1 cellular context compared by ENCODE assay signal in the genomic region with DNA sequence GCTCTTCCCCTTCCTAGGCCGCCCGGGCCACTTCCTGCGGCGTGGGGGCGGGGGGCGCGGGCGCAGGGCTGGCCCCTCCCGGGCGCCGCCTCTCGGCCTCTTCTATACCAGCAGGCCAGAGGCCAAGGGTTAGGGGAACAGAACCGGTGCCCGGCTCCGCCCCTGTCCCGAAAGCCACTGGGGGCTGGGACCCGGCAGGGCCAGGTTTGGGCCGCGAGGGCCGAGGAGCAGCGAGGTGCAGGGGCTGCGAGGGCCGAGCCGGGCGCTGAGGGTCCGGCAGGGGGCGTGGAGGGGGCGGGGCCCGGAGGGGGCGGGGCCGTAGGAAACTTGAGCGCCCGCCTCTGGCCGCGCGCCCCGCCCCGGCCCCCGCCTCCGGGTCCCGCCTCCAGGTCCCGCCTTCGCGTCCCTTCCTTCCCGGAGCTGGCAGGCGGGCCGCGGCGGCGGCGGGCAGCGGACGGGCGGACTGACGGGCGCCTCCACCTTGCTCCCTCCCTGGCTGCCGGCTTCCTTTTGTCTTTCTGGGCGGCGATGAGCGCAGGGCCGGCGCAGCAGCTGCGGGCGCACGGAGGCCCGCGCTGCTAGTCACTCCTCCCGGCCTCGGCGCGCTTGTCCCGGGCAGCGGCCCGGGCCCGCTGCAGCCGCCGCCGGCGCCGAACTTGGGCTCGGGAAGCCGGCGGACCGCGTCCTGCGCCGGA.
A peak's percentile ranks its signal among the peaks of the same experiment; 100 is the strongest.
TF ChIP-seq lines count a peak whose summit lies in the region.

A gene (plus strand): TSS at position 426 of the 695 bp plus-strand sequence. CDS start 116,854 bp downstream, outside the sequence.

TF ChIP-seq in HepG2, 621 proteins besides CTCF, POLR2A, EP300 and RAD21 (continued from another document and continues in another):
- TF ChIP-seq, protein P1, sequence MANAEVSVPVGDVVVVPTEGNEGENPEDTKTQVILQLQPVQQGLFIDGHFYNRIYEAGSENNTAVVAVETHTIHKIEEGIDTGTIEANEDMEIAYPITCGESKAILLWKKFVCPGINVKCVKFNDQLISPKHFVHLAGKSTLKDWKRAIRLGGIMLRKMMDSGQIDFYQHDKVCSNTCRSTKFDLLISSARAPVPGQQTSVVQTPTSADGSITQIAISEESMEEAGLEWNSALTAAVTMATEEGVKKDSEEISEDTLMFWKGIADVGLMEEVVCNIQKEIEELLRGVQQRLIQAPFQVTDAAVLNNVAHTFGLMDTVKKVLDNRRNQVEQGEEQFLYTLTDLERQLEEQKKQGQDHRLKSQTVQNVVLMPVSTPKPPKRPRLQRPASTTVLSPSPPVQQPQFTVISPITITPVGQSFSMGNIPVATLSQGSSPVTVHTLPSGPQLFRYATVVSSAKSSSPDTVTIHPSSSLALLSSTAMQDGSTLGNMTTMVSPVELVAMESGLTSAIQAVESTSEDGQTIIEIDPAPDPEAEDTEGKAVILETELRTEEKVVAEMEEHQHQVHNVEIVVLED (CRISPR knock-in tag; IDR thresholded peaks at IDR 0.05; ENCODE audit: borderline replicate concordance) = no peak; the same call in 1 of the 2 replicates
- TF ChIP-seq ZNF205 (CRISPR knock-in tag; IDR thresholded peaks at IDR 0.05) (no peak), FOXJ3 (CRISPR knock-in tag; IDR thresholded peaks at IDR 0.05; ENCODE audit: borderline replicate concordance) (no peak), MYNN (CRISPR knock-in tag; IDR thresholded peaks at IDR 0.05; ENCODE audit: low read depth) (no peak), NRL (CRISPR knock-in tag; IDR thresholded peaks at IDR 0.05; ENCODE audit: borderline replicate concordance) (no peak), CREB1 (IDR thresholded peaks at IDR 0.05) (no peak), CREB1 (CRISPR knock-in tag; IDR thresholded peaks at IDR 0.05) (no peak), ZNF737 (CRISPR knock-in tag; IDR thresholded peaks at IDR 0.05; ENCODE audit: borderline replicate concordance) (no peak), BHLHE40 (IDR thresholded peaks at IDR 0.05; ENCODE audit: low read length) (no peak), MATR3 (CRISPR knock-in tag; IDR thresholded peaks at IDR 0.05) (no peak), ZNF333 (CRISPR knock-in tag; IDR thresholded peaks at IDR 0.05; ENCODE audit: borderline replicate concordance) (no peak), FOXM1 (CRISPR knock-in tag; IDR thresholded peaks at IDR 0.05) (no peak), JARID2 (CRISPR knock-in tag; IDR thresholded peaks at IDR 0.05; ENCODE audit: insufficient replicate concordance) (no peak), HDAC2 (CRISPR knock-in tag; IDR thresholded peaks at IDR 0.05) (peak; percentile 82), ZNF30 (CRISPR knock-in tag; IDR thresholded peaks at IDR 0.05) (no peak), ZNF446 (CRISPR knock-in tag; IDR thresholded peaks at IDR 0.05) (no peak), ZSCAN12 (CRISPR knock-in tag; IDR thresholded peaks at IDR 0.05) (no peak)
- TF ChIP-seq, protein P2, sequence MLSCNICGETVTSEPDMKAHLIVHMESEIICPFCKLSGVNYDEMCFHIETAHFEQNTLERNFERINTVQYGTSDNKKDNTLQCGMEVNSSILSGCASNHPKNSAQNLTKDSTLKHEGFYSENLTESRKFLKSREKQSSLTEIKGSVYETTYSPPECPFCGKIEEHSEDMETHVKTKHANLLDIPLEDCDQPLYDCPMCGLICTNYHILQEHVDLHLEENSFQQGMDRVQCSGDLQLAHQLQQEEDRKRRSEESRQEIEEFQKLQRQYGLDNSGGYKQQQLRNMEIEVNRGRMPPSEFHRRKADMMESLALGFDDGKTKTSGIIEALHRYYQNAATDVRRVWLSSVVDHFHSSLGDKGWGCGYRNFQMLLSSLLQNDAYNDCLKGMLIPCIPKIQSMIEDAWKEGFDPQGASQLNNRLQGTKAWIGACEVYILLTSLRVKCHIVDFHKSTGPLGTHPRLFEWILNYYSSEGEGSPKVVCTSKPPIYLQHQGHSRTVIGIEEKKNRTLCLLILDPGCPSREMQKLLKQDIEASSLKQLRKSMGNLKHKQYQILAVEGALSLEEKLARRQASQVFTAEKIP (CRISPR knock-in tag; IDR thresholded peaks at IDR 0.05; ENCODE audit: borderline replicate concordance) = no peak
- TF ChIP-seq, protein P3, sequence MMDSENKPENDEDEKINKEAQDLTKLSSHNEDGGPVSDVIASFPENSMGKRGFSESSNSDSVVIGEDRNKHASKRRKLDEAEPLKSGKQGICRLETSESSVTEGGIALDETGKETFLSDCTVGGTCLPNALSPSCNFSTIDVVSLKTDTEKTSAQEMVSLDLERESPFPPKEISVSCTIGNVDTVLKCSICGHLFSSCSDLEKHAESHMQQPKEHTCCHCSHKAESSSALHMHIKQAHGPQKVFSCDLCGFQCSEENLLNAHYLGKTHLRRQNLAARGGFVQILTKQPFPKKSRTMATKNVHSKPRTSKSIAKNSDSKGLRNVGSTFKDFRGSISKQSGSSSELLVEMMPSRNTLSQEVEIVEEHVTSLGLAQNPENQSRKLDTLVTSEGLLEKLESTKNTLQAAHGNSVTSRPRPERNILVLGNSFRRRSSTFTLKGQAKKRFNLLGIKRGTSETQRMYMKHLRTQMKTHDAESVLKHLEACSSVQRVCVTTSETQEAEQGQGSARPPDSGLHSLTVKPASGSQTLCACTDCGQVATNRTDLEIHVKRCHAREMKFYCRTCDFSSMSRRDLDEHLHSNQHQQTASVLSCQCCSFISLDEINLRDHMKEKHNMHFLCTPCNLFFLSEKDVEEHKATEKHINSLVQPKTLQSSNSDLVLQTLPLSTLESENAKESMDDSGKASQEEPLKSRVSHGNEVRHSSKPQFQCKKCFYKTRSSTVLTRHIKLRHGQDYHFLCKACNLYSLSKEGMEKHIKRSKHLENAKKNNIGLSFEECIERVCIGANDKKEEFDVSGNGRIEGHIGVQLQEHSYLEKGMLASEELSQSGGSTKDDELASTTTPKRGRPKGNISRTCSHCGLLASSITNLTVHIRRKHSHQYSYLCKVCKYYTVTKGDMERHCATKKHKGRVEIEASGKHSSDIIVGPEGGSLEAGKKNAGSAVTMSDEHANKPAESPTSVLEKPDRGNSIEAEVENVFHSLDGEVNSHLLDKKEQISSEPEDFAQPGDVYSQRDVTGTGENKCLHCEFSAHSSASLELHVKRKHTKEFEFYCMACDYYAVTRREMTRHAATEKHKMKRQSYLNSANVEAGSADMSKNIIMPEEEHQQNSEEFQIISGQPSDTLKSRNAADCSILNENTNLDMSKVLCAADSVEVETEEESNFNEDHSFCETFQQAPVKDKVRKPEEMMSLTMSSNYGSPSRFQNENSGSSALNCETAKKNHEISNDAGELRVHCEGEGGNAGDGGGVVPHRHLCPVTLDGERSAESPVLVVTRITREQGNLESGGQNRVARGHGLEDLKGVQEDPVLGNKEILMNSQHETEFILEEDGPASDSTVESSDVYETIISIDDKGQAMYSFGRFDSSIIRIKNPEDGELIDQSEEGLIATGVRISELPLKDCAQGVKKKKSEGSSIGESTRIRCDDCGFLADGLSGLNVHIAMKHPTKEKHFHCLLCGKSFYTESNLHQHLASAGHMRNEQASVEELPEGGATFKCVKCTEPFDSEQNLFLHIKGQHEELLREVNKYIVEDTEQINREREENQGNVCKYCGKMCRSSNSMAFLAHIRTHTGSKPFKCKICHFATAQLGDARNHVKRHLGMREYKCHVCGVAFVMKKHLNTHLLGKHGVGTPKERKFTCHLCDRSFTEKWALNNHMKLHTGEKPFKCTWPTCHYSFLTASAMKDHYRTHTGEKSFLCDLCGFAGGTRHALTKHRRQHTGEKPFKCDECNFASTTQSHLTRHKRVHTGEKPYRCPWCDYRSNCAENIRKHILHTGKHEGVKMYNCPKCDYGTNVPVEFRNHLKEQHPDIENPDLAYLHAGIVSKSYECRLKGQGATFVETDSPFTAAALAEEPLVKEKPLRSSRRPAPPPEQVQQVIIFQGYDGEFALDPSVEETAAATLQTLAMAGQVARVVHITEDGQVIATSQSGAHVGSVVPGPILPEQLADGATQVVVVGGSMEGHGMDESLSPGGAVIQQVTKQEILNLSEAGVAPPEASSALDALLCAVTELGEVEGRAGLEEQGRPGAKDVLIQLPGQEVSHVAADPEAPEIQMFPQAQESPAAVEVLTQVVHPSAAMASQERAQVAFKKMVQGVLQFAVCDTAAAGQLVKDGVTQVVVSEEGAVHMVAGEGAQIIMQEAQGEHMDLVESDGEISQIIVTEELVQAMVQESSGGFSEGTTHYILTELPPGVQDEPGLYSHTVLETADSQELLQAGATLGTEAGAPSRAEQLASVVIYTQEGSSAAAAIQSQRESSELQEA (CRISPR knock-in tag; IDR thresholded peaks at IDR 0.05; ENCODE audit: not compliant biosample characterization) = no peak
- TF ChIP-seq, protein P4, sequence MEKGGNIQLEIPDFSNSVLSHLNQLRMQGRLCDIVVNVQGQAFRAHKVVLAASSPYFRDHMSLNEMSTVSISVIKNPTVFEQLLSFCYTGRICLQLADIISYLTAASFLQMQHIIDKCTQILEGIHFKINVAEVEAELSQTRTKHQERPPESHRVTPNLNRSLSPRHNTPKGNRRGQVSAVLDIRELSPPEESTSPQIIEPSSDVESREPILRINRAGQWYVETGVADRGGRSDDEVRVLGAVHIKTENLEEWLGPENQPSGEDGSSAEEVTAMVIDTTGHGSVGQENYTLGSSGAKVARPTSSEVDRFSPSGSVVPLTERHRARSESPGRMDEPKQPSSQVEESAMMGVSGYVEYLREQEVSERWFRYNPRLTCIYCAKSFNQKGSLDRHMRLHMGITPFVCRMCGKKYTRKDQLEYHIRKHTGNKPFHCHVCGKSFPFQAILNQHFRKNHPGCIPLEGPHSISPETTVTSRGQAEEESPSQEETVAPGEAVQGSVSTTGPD (CRISPR knock-in tag; IDR thresholded peaks at IDR 0.05) = no peak
- TF ChIP-seq, protein P5, sequence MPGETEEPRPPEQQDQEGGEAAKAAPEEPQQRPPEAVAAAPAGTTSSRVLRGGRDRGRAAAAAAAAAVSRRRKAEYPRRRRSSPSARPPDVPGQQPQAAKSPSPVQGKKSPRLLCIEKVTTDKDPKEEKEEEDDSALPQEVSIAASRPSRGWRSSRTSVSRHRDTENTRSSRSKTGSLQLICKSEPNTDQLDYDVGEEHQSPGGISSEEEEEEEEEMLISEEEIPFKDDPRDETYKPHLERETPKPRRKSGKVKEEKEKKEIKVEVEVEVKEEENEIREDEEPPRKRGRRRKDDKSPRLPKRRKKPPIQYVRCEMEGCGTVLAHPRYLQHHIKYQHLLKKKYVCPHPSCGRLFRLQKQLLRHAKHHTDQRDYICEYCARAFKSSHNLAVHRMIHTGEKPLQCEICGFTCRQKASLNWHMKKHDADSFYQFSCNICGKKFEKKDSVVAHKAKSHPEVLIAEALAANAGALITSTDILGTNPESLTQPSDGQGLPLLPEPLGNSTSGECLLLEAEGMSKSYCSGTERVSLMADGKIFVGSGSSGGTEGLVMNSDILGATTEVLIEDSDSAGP (CRISPR knock-in tag; IDR thresholded peaks at IDR 0.05; ENCODE audit: borderline replicate concordance) = no peak
- TF ChIP-seq, protein P6, sequence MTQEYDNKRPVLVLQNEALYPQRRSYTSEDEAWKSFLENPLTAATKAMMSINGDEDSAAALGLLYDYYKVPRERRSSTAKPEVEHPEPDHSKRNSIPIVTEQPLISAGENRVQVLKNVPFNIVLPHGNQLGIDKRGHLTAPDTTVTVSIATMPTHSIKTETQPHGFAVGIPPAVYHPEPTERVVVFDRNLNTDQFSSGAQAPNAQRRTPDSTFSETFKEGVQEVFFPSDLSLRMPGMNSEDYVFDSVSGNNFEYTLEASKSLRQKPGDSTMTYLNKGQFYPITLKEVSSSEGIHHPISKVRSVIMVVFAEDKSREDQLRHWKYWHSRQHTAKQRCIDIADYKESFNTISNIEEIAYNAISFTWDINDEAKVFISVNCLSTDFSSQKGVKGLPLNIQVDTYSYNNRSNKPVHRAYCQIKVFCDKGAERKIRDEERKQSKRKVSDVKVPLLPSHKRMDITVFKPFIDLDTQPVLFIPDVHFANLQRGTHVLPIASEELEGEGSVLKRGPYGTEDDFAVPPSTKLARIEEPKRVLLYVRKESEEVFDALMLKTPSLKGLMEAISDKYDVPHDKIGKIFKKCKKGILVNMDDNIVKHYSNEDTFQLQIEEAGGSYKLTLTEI (CRISPR knock-in tag; conservative IDR thresholded peaks at IDR 0.05) = no peak
- TF ChIP-seq, protein P7, sequence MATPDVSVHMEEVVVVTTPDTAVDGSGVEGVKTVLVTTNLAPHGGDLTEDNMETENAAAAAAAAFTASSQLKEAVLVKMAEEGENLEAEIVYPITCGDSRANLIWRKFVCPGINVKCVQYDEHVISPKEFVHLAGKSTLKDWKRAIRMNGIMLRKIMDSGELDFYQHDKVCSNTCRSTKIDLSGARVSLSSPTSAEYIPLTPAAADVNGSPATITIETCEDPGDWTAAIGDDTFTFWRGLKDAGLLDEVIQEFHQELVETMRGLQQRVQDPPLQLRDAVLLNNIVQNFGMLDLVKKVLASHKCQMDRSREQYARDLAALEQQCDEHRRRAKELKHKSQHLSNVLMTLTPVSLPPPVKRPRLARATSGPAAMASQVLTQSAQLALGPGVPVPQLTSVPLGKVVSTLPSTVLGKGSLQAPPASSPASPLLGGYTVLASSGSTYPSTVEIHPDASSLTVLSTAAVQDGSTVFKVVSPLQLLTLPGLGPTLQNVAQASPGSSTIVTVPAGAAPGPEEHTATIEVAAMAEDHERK (CRISPR knock-in tag; IDR thresholded peaks at IDR 0.05; ENCODE audit: low read depth) = no peak
- TF ChIP-seq, protein P8, sequence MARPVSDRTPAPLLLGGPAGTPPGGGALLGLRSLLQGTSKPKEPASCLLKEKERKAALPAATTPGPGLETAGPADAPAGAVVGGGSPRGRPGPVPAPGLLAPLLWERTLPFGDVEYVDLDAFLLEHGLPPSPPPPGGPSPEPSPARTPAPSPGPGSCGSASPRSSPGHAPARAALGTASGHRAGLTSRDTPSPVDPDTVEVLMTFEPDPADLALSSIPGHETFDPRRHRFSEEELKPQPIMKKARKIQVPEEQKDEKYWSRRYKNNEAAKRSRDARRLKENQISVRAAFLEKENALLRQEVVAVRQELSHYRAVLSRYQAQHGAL (CRISPR knock-in tag; IDR thresholded peaks at IDR 0.05; ENCODE audit: not compliant biosample characterization) = no peak
- TF ChIP-seq, protein P9, sequence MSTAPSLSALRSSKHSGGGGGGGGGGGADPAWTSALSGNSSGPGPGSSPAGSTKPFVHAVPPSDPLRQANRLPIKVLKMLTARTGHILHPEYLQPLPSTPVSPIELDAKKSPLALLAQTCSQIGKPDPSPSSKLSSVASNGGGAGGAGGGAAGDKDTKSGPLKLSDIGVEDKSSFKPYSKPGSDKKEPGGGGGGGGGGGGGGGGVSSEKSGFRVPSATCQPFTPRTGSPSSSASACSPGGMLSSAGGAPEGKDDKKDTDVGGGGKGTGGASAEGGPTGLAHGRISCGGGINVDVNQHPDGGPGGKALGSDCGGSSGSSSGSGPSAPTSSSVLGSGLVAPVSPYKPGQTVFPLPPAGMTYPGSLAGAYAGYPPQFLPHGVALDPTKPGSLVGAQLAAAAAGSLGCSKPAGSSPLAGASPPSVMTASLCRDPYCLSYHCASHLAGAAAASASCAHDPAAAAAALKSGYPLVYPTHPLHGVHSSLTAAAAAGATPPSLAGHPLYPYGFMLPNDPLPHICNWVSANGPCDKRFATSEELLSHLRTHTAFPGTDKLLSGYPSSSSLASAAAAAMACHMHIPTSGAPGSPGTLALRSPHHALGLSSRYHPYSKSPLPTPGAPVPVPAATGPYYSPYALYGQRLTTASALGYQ (CRISPR knock-in tag; IDR thresholded peaks at IDR 0.05) = peak; percentile 69; the same call in 1 of the 2 replicates
